In the genomic region with DNA sequence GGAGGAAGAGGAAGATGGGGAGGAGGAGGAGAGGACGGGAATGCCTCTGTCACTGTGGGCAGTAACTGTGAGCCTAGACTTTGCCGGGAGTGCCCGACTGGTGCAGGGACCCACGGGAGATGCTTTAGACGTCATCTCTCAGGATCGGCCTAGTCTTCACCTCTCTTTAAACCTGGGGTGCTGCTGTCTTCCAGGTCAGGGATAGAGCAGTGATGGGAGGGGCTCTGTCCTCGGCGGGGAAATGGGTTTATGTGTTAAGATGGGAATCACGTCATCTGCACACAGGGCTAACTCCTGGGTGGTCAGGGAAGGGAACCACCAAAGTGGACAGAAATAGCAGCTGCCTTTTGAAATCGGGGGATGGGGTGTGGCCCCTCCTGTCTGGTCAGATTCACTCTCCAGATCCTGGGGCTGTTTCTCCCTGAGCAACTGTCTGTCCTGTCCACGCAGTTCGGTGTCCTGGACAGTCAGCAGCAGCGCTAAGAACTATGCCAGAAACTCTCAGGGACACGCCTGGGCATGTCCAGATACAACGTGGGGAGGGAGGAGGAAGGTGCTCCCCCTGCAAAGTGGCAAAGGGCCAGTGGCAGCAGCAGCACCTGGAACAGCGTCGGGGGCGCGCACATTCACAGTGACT, we compare ENCODE assay signal across 1 cellular context.
A peak's percentile ranks its signal among the peaks of the same experiment; 100 is the strongest.
TF ChIP-seq lines count a peak whose summit lies in the region.

No MANE protein-coding gene starts in this region.

TF ChIP-seq in endothelial cell of umbilical vein, 7 proteins besides CTCF, POLR2A, EP300 and RAD21 (continued from another document):
- TF ChIP-seq MAX (IDR thresholded peaks at IDR 0.05; ENCODE audit: insufficient read depth, insufficient read length), result peak; percentile 2
- no peak for TF ChIP-seq FOS (IDR thresholded peaks at IDR 0.05; ENCODE audit: borderline replicate concordance, insufficient read depth, low read length)
TF ChIP-seq in endothelial cell of umbilical vein: peak in this region for 1.
